ENCODE assay signal across 1 cellular context in genomic region chr3:49021813-49022720, GRCh38.
A peak's percentile ranks its signal among the peaks of the same experiment; 100 is the strongest.
TF ChIP-seq lines count a peak whose summit lies in the region.

NDUFAF3 (plus strand) TSS chr3:49022121; CDS start chr3:49022145, 24 bp downstream.

TF ChIP-seq in WTC11, 78 proteins besides CTCF, POLR2A, EP300 and RAD21 (continued from another document and continues in another):
- TF ChIP-seq, protein P1, sequence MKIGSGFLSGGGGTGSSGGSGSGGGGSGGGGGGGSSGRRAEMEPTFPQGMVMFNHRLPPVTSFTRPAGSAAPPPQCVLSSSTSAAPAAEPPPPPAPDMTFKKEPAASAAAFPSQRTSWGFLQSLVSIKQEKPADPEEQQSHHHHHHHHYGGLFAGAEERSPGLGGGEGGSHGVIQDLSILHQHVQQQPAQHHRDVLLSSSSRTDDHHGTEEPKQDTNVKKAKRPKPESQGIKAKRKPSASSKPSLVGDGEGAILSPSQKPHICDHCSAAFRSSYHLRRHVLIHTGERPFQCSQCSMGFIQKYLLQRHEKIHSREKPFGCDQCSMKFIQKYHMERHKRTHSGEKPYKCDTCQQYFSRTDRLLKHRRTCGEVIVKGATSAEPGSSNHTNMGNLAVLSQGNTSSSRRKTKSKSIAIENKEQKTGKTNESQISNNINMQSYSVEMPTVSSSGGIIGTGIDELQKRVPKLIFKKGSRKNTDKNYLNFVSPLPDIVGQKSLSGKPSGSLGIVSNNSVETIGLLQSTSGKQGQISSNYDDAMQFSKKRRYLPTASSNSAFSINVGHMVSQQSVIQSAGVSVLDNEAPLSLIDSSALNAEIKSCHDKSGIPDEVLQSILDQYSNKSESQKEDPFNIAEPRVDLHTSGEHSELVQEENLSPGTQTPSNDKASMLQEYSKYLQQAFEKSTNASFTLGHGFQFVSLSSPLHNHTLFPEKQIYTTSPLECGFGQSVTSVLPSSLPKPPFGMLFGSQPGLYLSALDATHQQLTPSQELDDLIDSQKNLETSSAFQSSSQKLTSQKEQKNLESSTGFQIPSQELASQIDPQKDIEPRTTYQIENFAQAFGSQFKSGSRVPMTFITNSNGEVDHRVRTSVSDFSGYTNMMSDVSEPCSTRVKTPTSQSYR (CRISPR knock-in tag; IDR thresholded peaks at IDR 0.05) = peak; percentile 75; the same call in 1 of the 2 replicates
- TF ChIP-seq TCF7 (CRISPR knock-in tag; IDR thresholded peaks at IDR 0.05; ENCODE audit: low read depth) (peak; percentile 85; the same call in 1 of the 2 replicates), MLX (CRISPR knock-in tag; IDR thresholded peaks at IDR 0.05) (no peak; the same call in 1 of the 2 replicates), ATF1 (CRISPR knock-in tag; IDR thresholded peaks at IDR 0.05) (no peak), NR3C1 (CRISPR knock-in tag; conservative IDR thresholded peaks at IDR 0.05; ENCODE audit: low read depth) (no peak), SMAD3 (CRISPR knock-in tag; IDR thresholded peaks at IDR 0.05; ENCODE audit: borderline replicate concordance) (no peak), ESRRA (CRISPR knock-in tag; IDR thresholded peaks at IDR 0.05; ENCODE audit: borderline replicate concordance) (0 out of 2 replicates have a peak, but pooled peaks have one; percentile 36), NFYB (CRISPR knock-in tag; conservative IDR thresholded peaks at IDR 0.05; ENCODE audit: low read depth) (0 out of 2 replicates have a peak, but pooled peaks have one; percentile 38), FOXJ3 (CRISPR knock-in tag; IDR thresholded peaks at IDR 0.05; ENCODE audit: borderline replicate concordance) (no peak), HMGA2 (CRISPR knock-in tag; IDR thresholded peaks at IDR 0.05) (no peak), GRHL2 (CRISPR knock-in tag; IDR thresholded peaks at IDR 0.05; ENCODE audit: insufficient replicate concordance, severe bottlenecking) (no peak), TEAD1 (CRISPR knock-in tag; IDR thresholded peaks at IDR 0.05) (peak; percentile 88; the same call in 1 of the 2 replicates), ZNF423 (CRISPR knock-in tag; IDR thresholded peaks at IDR 0.05) (peak; percentile 63), KAT7 (CRISPR knock-in tag; IDR thresholded peaks at IDR 0.05; ENCODE audit: borderline replicate concordance) (0 out of 2 replicates have a peak, but pooled peaks have one; percentile 16), CDX4 (CRISPR knock-in tag; IDR thresholded peaks at IDR 0.05; ENCODE audit: borderline replicate concordance) (no peak), ETV6 (CRISPR knock-in tag; IDR thresholded peaks at IDR 0.05) (peak; percentile 89), IRF2 (CRISPR knock-in tag; IDR thresholded peaks at IDR 0.05; ENCODE audit: borderline replicate concordance, low read depth) (no peak), ZNF396 (CRISPR knock-in tag; IDR thresholded peaks at IDR 0.05; ENCODE audit: borderline replicate concordance) (no peak), ZNF416 (CRISPR knock-in tag; IDR thresholded peaks at IDR 0.05) (no peak), STAT6 (CRISPR knock-in tag; conservative IDR thresholded peaks at IDR 0.05; ENCODE audit: low read depth) (no peak), JAZF1 (CRISPR knock-in tag; IDR thresholded peaks at IDR 0.05) (no peak), CBFB (CRISPR knock-in tag; IDR thresholded peaks at IDR 0.05; ENCODE audit: low read depth) (no peak), ARID4B (CRISPR knock-in tag; IDR thresholded peaks at IDR 0.05; ENCODE audit: borderline replicate concordance) (peak; percentile 74), E2F4 (CRISPR knock-in tag; IDR thresholded peaks at IDR 0.05; ENCODE audit: borderline replicate concordance, low read depth) (no peak), E2F5 (CRISPR knock-in tag; IDR thresholded peaks at IDR 0.05) (peak; percentile 72), USF1 (CRISPR knock-in tag; IDR thresholded peaks at IDR 0.05) (no peak; the same call in none of the 2 replicates), SP1 (CRISPR knock-in tag; conservative IDR thresholded peaks at IDR 0.05) (peak; percentile 76; the same call in 1 of the 2 replicates), TP53 (CRISPR knock-in tag; IDR thresholded peaks at IDR 0.05) (no peak; the same call in 1 of the 2 replicates)
- TF ChIP-seq, protein P2, sequence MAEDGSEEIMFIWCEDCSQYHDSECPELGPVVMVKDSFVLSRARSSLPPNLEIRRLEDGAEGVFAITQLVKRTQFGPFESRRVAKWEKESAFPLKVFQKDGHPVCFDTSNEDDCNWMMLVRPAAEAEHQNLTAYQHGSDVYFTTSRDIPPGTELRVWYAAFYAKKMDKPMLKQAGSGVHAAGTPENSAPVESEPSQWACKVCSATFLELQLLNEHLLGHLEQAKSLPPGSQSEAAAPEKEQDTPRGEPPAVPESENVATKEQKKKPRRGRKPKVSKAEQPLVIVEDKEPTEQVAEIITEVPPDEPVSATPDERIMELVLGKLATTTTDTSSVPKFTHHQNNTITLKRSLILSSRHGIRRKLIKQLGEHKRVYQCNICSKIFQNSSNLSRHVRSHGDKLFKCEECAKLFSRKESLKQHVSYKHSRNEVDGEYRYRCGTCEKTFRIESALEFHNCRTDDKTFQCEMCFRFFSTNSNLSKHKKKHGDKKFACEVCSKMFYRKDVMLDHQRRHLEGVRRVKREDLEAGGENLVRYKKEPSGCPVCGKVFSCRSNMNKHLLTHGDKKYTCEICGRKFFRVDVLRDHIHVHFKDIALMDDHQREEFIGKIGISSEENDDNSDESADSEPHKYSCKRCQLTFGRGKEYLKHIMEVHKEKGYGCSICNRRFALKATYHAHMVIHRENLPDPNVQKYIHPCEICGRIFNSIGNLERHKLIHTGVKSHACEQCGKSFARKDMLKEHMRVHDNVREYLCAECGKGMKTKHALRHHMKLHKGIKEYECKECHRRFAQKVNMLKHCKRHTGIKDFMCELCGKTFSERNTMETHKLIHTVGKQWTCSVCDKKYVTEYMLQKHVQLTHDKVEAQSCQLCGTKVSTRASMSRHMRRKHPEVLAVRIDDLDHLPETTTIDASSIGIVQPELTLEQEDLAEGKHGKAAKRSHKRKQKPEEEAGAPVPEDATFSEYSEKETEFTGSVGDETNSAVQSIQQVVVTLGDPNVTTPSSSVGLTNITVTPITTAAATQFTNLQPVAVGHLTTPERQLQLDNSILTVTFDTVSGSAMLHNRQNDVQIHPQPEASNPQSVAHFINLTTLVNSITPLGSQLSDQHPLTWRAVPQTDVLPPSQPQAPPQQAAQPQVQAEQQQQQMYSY (CRISPR knock-in tag; IDR thresholded peaks at IDR 0.05) = no peak
- TF ChIP-seq, protein P3, sequence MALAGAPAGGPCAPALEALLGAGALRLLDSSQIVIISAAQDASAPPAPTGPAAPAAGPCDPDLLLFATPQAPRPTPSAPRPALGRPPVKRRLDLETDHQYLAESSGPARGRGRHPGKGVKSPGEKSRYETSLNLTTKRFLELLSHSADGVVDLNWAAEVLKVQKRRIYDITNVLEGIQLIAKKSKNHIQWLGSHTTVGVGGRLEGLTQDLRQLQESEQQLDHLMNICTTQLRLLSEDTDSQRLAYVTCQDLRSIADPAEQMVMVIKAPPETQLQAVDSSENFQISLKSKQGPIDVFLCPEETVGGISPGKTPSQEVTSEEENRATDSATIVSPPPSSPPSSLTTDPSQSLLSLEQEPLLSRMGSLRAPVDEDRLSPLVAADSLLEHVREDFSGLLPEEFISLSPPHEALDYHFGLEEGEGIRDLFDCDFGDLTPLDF (CRISPR knock-in tag; IDR thresholded peaks at IDR 0.05) = peak; percentile 12; the same call in 1 of the 2 replicates
